In the genomic region with DNA sequence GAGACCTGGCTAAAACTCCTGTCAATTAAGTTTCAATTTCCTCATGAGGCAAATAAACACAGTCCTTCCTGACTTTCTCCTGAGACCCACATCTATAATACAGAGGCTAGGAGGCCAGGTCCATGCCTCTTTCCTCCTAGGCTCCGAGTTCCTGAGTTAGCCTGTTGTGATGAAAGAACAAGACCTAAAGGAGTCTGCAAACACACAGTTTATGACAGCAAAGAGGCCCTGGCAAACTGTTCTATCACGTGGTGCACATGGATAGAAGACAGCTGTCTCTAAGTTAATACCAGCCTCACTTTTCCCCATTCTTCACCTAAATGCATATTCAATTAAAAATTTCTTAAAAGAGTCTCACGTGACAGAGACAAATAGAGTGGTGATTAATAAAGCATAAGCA, we compare ENCODE assay signal across 21 cellular contexts.
"Had no signal": no experiment of that assay in that cellular context is flagged by ENCODE, and none has a peak within 500 bp of the region (broad histone marks: within the 10 kb centered on the region; RNA-seq: fewer than 3 reads in every experiment).

No MANE protein-coding gene starts in this region.

- H3K4me3 ChIP-seq: ovary, prostate gland, thyroid gland had no signal

- H3K27ac ChIP-seq: neutrophil, ovary, prostate gland, thyroid gland had no signal

- H3K9me3 ChIP-seq: neutrophil, ovary, prostate gland, thyroid gland had no signal

- H3K4me1 ChIP-seq: prostate gland, thyroid gland had no signal

- H3K36me3 ChIP-seq: neutrophil, ovary, prostate gland, thyroid gland had no signal

- ATAC-seq: activated CD4-positive, alpha-beta T cell treated with anti-CD3 and anti-CD28 coated beads for 36 hours; activated T-cell treated with anti-CD3 and anti-CD28 coated beads, Interleukin-2, amount 50 U/mL, for 4 hours; left ventricle myocardium superior; stimulated activated naive CD8-positive, alpha-beta T cell treated with anti-CD3 and anti-CD28 coated beads, Interleukin-15, Interleukin-2, amounts not matched to agents 100 U/mL and 50 U/mL, for 24 hours; T-helper 17 cell had no signal

- H3K27me3 ChIP-seq: neutrophil, ovary, thyroid gland had no signal

- DNase-seq: activated B cell treated with CpG ODN at 0.5 μM for 24 hours; activated CD4-positive, alpha-beta T cell treated with anti-CD3 and anti-CD28 coated beads for 36 hours; activated CD4-positive, alpha-beta T cell treated with anti-CD3 and anti-CD28 coated beads, Interleukin-2, amount 50 U/mL, for 48 hours; activated CD8-positive, alpha-beta memory T cell treated with anti-CD3 and anti-CD28 coated beads, Interleukin-2, amount 50 U/mL, for 48 hours; activated naive CD4-positive, alpha-beta T cell treated with Interleukin-2 at 50 U/mL for 16 hours; activated naive CD8-positive, alpha-beta T cell treated with anti-CD3 and anti-CD28 coated beads for 36 hours; activated T-cell treated with anti-CD3 and anti-CD28 coated beads, Interleukin-2, amount 50 U/mL, for 4 hours; effector CD4-positive, alpha-beta T cell; glutamatergic neuron; hippocampal formation; kidney glomerular epithelial cell; left ventricle myocardium superior; mammary epithelial cell; midbrain; ovary; stimulated activated CD4-positive, alpha-beta T cell treated with anti-CD3 and anti-CD28 coated beads, Interleukin-4, amount 100 ng/mL, for 24 hours; stimulated activated naive CD8-positive, alpha-beta T cell treated with anti-CD3 and anti-CD28 coated beads, Interleukin-15, Interleukin-2, amounts not matched to agents 100 U/mL and 50 U/mL, for 24 hours; T-helper 17 cell; thyroid gland had no signal
